1 cellular context compared by ENCODE assay signal in the genomic region with DNA sequence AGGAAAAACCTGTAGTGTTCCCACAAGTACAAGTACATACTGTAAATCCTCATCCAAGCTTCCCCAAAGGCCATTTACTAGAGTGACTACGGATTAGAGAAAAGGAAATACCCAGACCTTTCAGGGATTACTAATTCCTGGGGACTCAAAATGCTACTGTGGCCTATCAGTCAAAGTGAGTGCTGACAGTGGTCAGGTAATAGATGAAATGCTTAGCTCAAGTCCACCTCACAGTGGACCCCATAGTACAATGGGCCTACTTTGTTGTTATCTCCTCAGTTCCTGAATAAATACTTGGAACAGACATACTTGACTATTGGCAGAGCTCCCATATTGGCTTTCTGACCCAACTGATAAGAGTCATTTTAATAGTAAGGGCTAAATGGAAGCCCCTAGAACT.
A peak's percentile ranks its signal among the peaks of the same experiment; 100 is the strongest.
TF ChIP-seq lines count a peak whose summit lies in the region.

No MANE protein-coding gene starts in this region.

TF ChIP-seq in HepG2, 621 proteins besides CTCF, POLR2A, EP300 and RAD21 (continued from another document and continues in another):
- TF ChIP-seq, protein P1, sequence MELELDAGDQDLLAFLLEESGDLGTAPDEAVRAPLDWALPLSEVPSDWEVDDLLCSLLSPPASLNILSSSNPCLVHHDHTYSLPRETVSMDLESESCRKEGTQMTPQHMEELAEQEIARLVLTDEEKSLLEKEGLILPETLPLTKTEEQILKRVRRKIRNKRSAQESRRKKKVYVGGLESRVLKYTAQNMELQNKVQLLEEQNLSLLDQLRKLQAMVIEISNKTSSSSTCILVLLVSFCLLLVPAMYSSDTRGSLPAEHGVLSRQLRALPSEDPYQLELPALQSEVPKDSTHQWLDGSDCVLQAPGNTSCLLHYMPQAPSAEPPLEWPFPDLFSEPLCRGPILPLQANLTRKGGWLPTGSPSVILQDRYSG (CRISPR knock-in tag; IDR thresholded peaks at IDR 0.05), result no peak
- TF ChIP-seq ZNF550 (CRISPR knock-in tag; IDR thresholded peaks at IDR 0.05; ENCODE audit: borderline replicate concordance) (no peak), ZNF382 (CRISPR knock-in tag; IDR thresholded peaks at IDR 0.05; ENCODE audit: borderline replicate concordance) (no peak), SATB2 (CRISPR knock-in tag; IDR thresholded peaks at IDR 0.05) (no peak), KDM6A (CRISPR knock-in tag; IDR thresholded peaks at IDR 0.05; ENCODE audit: low read depth) (no peak), ZNF317 (CRISPR knock-in tag; IDR thresholded peaks at IDR 0.05) (0 out of 2 replicates have a peak, but pooled peaks have one; percentile 27), EEA1 (CRISPR knock-in tag; IDR thresholded peaks at IDR 0.05; ENCODE audit: borderline replicate concordance) (no peak), ZFP36L1 (CRISPR knock-in tag; IDR thresholded peaks at IDR 0.05) (no peak), PRPF4 (IDR thresholded peaks at IDR 0.05; ENCODE audit: low read depth, low read length, poor library complexity, severe bottlenecking) (no peak), ZFY (CRISPR knock-in tag; IDR thresholded peaks at IDR 0.05) (peak; percentile 47; the same call in 1 of the 2 replicates), SKI (IDR thresholded peaks at IDR 0.05; ENCODE audit: partially characterized antibody) (no peak), ATAD3A (CRISPR knock-in tag; IDR thresholded peaks at IDR 0.05) (no peak), ZNF570 (CRISPR knock-in tag; IDR thresholded peaks at IDR 0.05; ENCODE audit: borderline replicate concordance) (no peak), ZNF670 (CRISPR knock-in tag; IDR thresholded peaks at IDR 0.05; ENCODE audit: borderline replicate concordance) (no peak), ZSCAN21 (CRISPR knock-in tag; IDR thresholded peaks at IDR 0.05; ENCODE audit: borderline replicate concordance) (no peak), SMYD3 (CRISPR knock-in tag; IDR thresholded peaks at IDR 0.05) (no peak), YEATS4 (CRISPR knock-in tag; IDR thresholded peaks at IDR 0.05; ENCODE audit: borderline replicate concordance) (peak; percentile 27; the same call in 1 of the 2 replicates), HMGA1 (CRISPR knock-in tag; conservative IDR thresholded peaks at IDR 0.05) (no peak), GABPB1 (CRISPR knock-in tag; IDR thresholded peaks at IDR 0.05) (no peak), ZNF83 (CRISPR knock-in tag; IDR thresholded peaks at IDR 0.05; ENCODE audit: borderline replicate concordance) (no peak), ZNF761 (CRISPR knock-in tag; conservative IDR thresholded peaks at IDR 0.05) (no peak), ZNF703 (CRISPR knock-in tag; IDR thresholded peaks at IDR 0.05; ENCODE audit: borderline replicate concordance) (no peak), ZNF556 (CRISPR knock-in tag; IDR thresholded peaks at IDR 0.05; ENCODE audit: borderline replicate concordance) (no peak), HNRNPK (IDR thresholded peaks at IDR 0.05; ENCODE audit: low read depth, low read length, poor library complexity, severe bottlenecking) (no peak), ZNF337 (CRISPR knock-in tag; IDR thresholded peaks at IDR 0.05; ENCODE audit: borderline replicate concordance, low read depth) (no peak), ATM (IDR thresholded peaks at IDR 0.05; ENCODE audit: borderline replicate concordance) (no peak), ZNF232 (CRISPR knock-in tag; IDR thresholded peaks at IDR 0.05; ENCODE audit: borderline replicate concordance) (no peak), ELF1 (CRISPR knock-in tag; IDR thresholded peaks at IDR 0.05) (no peak), SIX1 (CRISPR knock-in tag; IDR thresholded peaks at IDR 0.05; ENCODE audit: borderline replicate concordance) (peak; percentile 88)
- TF ChIP-seq, protein P2, sequence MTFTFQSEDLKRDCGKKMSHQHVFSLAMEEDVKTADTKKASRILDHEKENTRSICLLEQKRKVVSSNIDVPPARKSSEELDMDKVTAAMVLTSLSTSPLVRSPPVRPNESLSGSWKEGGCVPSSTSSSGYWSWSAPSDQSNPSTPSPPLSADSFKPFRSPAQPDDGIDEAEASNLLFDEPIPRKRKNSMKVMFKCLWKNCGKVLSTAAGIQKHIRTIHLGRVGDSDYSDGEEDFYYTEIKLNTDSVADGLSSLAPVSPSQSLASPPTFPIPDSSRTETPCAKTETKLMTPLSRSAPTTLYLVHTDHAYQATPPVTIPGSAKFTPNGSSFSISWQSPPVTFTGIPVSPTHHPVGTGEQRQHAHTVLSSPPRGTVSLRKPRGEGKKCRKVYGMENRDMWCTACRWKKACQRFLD (CRISPR knock-in tag; IDR thresholded peaks at IDR 0.05; ENCODE audit: borderline replicate concordance), result no peak
- TF ChIP-seq, protein P3, sequence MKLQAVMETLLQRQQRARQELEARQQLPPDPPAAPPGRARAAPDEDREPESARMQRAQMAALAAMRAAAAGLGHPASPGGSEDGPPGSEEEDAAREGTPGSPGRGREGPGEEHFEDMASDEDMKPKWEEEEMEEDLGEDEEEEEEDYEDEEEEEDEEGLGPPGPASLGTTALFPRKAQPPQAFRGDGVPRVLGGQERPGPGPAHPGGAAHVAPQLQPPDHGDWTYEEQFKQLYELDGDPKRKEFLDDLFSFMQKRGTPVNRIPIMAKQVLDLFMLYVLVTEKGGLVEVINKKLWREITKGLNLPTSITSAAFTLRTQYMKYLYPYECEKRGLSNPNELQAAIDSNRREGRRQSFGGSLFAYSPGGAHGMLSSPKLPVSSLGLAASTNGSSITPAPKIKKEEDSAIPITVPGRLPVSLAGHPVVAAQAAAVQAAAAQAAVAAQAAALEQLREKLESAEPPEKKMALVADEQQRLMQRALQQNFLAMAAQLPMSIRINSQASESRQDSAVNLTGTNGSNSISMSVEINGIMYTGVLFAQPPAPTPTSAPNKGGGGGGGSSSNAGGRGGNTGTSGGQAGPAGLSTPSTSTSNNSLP (IDR thresholded peaks at IDR 0.05; ENCODE audit: low read depth, low read length), result no peak
- TF ChIP-seq, protein P4, sequence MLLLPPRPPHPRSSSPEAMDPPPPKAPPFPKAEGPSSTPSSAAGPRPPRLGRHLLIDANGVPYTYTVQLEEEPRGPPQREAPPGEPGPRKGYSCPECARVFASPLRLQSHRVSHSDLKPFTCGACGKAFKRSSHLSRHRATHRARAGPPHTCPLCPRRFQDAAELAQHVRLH (CRISPR knock-in tag; IDR thresholded peaks at IDR 0.05; ENCODE audit: borderline replicate concordance, low read depth), result no peak; the same call in 1 of the 2 replicates
- TF ChIP-seq, protein P5, sequence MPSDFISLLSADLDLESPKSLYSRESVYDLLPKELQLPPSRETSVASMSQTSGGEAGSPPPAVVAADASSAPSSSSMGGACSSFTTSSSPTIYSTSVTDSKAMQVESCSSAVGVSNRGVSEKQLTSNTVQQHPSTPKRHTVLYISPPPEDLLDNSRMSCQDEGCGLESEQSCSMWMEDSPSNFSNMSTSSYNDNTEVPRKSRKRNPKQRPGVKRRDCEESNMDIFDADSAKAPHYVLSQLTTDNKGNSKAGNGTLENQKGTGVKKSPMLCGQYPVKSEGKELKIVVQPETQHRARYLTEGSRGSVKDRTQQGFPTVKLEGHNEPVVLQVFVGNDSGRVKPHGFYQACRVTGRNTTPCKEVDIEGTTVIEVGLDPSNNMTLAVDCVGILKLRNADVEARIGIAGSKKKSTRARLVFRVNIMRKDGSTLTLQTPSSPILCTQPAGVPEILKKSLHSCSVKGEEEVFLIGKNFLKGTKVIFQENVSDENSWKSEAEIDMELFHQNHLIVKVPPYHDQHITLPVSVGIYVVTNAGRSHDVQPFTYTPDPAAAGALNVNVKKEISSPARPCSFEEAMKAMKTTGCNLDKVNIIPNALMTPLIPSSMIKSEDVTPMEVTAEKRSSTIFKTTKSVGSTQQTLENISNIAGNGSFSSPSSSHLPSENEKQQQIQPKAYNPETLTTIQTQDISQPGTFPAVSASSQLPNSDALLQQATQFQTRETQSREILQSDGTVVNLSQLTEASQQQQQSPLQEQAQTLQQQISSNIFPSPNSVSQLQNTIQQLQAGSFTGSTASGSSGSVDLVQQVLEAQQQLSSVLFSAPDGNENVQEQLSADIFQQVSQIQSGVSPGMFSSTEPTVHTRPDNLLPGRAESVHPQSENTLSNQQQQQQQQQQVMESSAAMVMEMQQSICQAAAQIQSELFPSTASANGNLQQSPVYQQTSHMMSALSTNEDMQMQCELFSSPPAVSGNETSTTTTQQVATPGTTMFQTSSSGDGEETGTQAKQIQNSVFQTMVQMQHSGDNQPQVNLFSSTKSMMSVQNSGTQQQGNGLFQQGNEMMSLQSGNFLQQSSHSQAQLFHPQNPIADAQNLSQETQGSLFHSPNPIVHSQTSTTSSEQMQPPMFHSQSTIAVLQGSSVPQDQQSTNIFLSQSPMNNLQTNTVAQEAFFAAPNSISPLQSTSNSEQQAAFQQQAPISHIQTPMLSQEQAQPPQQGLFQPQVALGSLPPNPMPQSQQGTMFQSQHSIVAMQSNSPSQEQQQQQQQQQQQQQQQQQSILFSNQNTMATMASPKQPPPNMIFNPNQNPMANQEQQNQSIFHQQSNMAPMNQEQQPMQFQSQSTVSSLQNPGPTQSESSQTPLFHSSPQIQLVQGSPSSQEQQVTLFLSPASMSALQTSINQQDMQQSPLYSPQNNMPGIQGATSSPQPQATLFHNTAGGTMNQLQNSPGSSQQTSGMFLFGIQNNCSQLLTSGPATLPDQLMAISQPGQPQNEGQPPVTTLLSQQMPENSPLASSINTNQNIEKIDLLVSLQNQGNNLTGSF (CRISPR knock-in tag; IDR thresholded peaks at IDR 0.05), result no peak
- TF ChIP-seq, protein P6, sequence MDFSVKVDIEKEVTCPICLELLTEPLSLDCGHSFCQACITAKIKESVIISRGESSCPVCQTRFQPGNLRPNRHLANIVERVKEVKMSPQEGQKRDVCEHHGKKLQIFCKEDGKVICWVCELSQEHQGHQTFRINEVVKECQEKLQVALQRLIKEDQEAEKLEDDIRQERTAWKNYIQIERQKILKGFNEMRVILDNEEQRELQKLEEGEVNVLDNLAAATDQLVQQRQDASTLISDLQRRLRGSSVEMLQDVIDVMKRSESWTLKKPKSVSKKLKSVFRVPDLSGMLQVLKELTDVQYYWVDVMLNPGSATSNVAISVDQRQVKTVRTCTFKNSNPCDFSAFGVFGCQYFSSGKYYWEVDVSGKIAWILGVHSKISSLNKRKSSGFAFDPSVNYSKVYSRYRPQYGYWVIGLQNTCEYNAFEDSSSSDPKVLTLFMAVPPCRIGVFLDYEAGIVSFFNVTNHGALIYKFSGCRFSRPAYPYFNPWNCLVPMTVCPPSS (IDR thresholded peaks at IDR 0.05), result no peak
- TF ChIP-seq, protein P7, sequence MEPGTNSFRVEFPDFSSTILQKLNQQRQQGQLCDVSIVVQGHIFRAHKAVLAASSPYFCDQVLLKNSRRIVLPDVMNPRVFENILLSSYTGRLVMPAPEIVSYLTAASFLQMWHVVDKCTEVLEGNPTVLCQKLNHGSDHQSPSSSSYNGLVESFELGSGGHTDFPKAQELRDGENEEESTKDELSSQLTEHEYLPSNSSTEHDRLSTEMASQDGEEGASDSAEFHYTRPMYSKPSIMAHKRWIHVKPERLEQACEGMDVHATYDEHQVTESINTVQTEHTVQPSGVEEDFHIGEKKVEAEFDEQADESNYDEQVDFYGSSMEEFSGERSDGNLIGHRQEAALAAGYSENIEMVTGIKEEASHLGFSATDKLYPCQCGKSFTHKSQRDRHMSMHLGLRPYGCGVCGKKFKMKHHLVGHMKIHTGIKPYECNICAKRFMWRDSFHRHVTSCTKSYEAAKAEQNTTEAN (CRISPR knock-in tag; conservative IDR thresholded peaks at IDR 0.05), result no peak
- TF ChIP-seq, protein P8, sequence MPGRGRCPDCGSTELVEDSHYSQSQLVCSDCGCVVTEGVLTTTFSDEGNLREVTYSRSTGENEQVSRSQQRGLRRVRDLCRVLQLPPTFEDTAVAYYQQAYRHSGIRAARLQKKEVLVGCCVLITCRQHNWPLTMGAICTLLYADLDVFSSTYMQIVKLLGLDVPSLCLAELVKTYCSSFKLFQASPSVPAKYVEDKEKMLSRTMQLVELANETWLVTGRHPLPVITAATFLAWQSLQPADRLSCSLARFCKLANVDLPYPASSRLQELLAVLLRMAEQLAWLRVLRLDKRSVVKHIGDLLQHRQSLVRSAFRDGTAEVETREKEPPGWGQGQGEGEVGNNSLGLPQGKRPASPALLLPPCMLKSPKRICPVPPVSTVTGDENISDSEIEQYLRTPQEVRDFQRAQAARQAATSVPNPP (CRISPR knock-in tag; IDR thresholded peaks at IDR 0.05), result no peak
- TF ChIP-seq, protein P9, sequence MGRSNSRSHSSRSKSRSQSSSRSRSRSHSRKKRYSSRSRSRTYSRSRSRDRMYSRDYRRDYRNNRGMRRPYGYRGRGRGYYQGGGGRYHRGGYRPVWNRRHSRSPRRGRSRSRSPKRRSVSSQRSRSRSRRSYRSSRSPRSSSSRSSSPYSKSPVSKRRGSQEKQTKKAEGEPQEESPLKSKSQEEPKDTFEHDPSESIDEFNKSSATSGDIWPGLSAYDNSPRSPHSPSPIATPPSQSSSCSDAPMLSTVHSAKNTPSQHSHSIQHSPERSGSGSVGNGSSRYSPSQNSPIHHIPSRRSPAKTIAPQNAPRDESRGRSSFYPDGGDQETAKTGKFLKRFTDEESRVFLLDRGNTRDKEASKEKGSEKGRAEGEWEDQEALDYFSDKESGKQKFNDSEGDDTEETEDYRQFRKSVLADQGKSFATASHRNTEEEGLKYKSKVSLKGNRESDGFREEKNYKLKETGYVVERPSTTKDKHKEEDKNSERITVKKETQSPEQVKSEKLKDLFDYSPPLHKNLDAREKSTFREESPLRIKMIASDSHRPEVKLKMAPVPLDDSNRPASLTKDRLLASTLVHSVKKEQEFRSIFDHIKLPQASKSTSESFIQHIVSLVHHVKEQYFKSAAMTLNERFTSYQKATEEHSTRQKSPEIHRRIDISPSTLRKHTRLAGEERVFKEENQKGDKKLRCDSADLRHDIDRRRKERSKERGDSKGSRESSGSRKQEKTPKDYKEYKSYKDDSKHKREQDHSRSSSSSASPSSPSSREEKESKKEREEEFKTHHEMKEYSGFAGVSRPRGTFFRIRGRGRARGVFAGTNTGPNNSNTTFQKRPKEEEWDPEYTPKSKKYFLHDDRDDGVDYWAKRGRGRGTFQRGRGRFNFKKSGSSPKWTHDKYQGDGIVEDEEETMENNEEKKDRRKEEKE (IDR thresholded peaks at IDR 0.05), result no peak
- TF ChIP-seq, protein P10, sequence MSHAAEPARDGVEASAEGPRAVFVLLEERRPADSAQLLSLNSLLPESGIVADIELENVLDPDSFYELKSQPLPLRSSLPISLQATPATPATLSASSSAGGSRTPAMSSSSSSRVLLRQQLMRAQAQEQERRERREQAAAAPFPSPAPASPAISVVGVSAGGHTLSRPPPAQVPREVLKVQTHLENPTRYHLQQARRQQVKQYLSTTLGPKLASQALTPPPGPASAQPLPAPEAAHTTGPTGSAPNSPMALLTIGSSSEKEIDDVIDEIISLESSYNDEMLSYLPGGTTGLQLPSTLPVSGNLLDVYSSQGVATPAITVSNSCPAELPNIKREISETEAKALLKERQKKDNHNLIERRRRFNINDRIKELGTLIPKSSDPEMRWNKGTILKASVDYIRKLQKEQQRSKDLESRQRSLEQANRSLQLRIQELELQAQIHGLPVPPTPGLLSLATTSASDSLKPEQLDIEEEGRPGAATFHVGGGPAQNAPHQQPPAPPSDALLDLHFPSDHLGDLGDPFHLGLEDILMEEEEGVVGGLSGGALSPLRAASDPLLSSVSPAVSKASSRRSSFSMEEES (CRISPR knock-in tag; IDR thresholded peaks at IDR 0.05), result no peak
- TF ChIP-seq, protein P11, sequence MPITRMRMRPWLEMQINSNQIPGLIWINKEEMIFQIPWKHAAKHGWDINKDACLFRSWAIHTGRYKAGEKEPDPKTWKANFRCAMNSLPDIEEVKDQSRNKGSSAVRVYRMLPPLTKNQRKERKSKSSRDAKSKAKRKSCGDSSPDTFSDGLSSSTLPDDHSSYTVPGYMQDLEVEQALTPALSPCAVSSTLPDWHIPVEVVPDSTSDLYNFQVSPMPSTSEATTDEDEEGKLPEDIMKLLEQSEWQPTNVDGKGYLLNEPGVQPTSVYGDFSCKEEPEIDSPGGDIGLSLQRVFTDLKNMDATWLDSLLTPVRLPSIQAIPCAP (CRISPR knock-in tag; IDR thresholded peaks at IDR 0.05; ENCODE audit: low read depth), result no peak
